ENCODE assay signal across 37 cellular contexts in genomic region chr9:22537721-22538120, GRCh38.
"Had no signal": no experiment of that assay in that cellular context is flagged by ENCODE, and none has a peak within 500 bp of the region (broad histone marks: within the 10 kb centered on the region; RNA-seq: fewer than 3 reads in every experiment).

No MANE protein-coding gene starts in this region.

- H3K27me3 Mint-ChIP-seq: activated CD4-positive, alpha-beta memory T cell treated with anti-CD3 and anti-CD28 coated beads, Interleukin-2, amount 10 ng/mL, durations not matched to agents 7 days and 5 days; activated CD4-positive, alpha-beta T cell treated with anti-CD3 and anti-CD28 coated beads for 36 hours; activated CD4-positive, alpha-beta T cell treated with anti-CD3 and anti-CD28 coated beads, Interleukin-2, amount 10 ng/mL, durations not matched to agents 7 days and 5 days; activated CD8-positive, alpha-beta memory T cell treated with anti-CD3 and anti-CD28 coated beads, Interleukin-2, amount 10 ng/mL, durations not matched to agents 7 days and 5 days; activated naive CD4-positive, alpha-beta T cell treated with anti-CD3 and anti-CD28 coated beads, Interleukin-2, amount 10 ng/mL, durations not matched to agents 7 days and 5 days; activated naive CD4-positive, alpha-beta T cell treated with anti-CD3 and anti-CD28 coated beads, Interleukin-2, amount 50 U/mL, for 24 hours; activated naive CD8-positive, alpha-beta T cell; activated naive CD8-positive, alpha-beta T cell treated with anti-CD3 and anti-CD28 coated beads, Interleukin-2, amount 10 ng/mL, durations not matched to agents 7 days and 5 days; activated naive CD8-positive, alpha-beta T cell treated with anti-CD3 and anti-CD28 coated beads, Interleukin-2, amount 50 U/mL, for 24 hours; activated T-cell treated with anti-CD3 and anti-CD28 coated beads, Interleukin-2, amount 50 U/mL, for 24 hours; brain; central memory CD8-positive, alpha-beta T cell had no signal

- DNase-seq: activated CD4-positive, alpha-beta memory T cell treated with anti-CD3 and anti-CD28 coated beads, Interleukin-2, amount 10 ng/mL, durations not matched to agents 7 days and 5 days; activated CD4-positive, alpha-beta T cell treated with anti-CD3 and anti-CD28 coated beads for 1 hour; activated CD4-positive, alpha-beta T cell treated with anti-CD3 and anti-CD28 coated beads for 36 hours; activated CD4-positive, alpha-beta T cell treated with anti-CD3 and anti-CD28 coated beads for 48 hours; activated CD4-positive, alpha-beta T cell treated with anti-CD3 and anti-CD28 coated beads, Interleukin-2, amount 10 ng/mL, durations not matched to agents 7 days and 5 days; activated CD4-positive, alpha-beta T cell treated with anti-CD3 and anti-CD28 coated beads, Interleukin-2, amount 50 U/mL, for 48 hours; activated CD4-positive, CD25-positive, alpha-beta regulatory T cell; activated CD8-positive, alpha-beta memory T cell treated with anti-CD3 and anti-CD28 coated beads for 24 hours; activated CD8-positive, alpha-beta memory T cell treated with anti-CD3 and anti-CD28 coated beads, Interleukin-2, amount 10 ng/mL, durations not matched to agents 7 days and 5 days; activated CD8-positive, alpha-beta memory T cell treated with anti-CD3 and anti-CD28 coated beads, Interleukin-2, amount 50 U/mL, for 48 hours; activated CD8-positive, alpha-beta T cell treated with anti-CD3 and anti-CD28 coated beads, Interleukin-2, amount 10 ng/mL, durations not matched to agents 7 days and 5 days; activated effector memory CD4-positive, alpha-beta T cell treated with Interleukin-2 at 50 U/mL for 16 hours; activated gamma-delta T cell; activated naive CD4-positive, alpha-beta T cell treated with anti-CD3 and anti-CD28 coated beads, Interleukin-2, amount 10 ng/mL, durations not matched to agents 7 days and 5 days; activated naive CD4-positive, alpha-beta T cell treated with Interleukin-2 at 50 U/mL for 16 hours; activated naive CD8-positive, alpha-beta T cell treated with anti-CD3 and anti-CD28 coated beads, Interleukin-2, amount 10 ng/mL, durations not matched to agents 7 days and 5 days; activated naive CD8-positive, alpha-beta T cell treated with anti-CD3 and anti-CD28 coated beads, Interleukin-2, amount 50 U/mL, for 24 hours; activated T-cell treated with anti-CD3 and anti-CD28 coated beads, Interleukin-2, amount 50 U/mL, for 24 hours; activated T-cell treated with anti-CD3 and anti-CD28 coated beads, Interleukin-2, amount 50 U/mL, for 48 hours; amygdala; anterior cingulate cortex; caudate nucleus; cerebellar nuclear complex; T-helper 2 cell; T-helper 9 cell; WERI-Rb-1 had no signal

- H3K27me3 ChIP-seq: ascending aorta, cardiac muscle cell had no signal

- H3K27ac Mint-ChIP-seq: activated CD4-positive, alpha-beta memory T cell treated with anti-CD3 and anti-CD28 coated beads, Interleukin-2, amount 10 ng/mL, durations not matched to agents 7 days and 5 days; activated CD4-positive, alpha-beta T cell treated with anti-CD3 and anti-CD28 coated beads for 36 hours; activated CD4-positive, alpha-beta T cell treated with anti-CD3 and anti-CD28 coated beads, Interleukin-2, amount 10 ng/mL, durations not matched to agents 7 days and 5 days; activated CD8-positive, alpha-beta memory T cell treated with anti-CD3 and anti-CD28 coated beads, Interleukin-2, amount 10 ng/mL, durations not matched to agents 7 days and 5 days; activated CD8-positive, alpha-beta T cell treated with anti-CD3 and anti-CD28 coated beads, Interleukin-2, amount 10 ng/mL, durations not matched to agents 7 days and 5 days; activated naive CD4-positive, alpha-beta T cell treated with anti-CD3 and anti-CD28 coated beads, Interleukin-2, amount 10 ng/mL, durations not matched to agents 7 days and 5 days; activated naive CD4-positive, alpha-beta T cell treated with anti-CD3 and anti-CD28 coated beads, Interleukin-2, amount 50 U/mL, for 24 hours; activated naive CD8-positive, alpha-beta T cell; activated naive CD8-positive, alpha-beta T cell treated with anti-CD3 and anti-CD28 coated beads, Interleukin-2, amount 10 ng/mL, durations not matched to agents 7 days and 5 days; activated naive CD8-positive, alpha-beta T cell treated with anti-CD3 and anti-CD28 coated beads, Interleukin-2, amount 50 U/mL, for 24 hours; activated T-cell treated with anti-CD3 and anti-CD28 coated beads, Interleukin-2, amount 50 U/mL, for 24 hours; activated T-helper 2 cell treated with anti-CD3 and anti-CD28 coated beads, Interferon-gamma antibody, Interleukin-2, Interleukin-4, amounts not matched to agents 10 μg/mL and 5 μg/mL and 100 μg/mL, durations not matched to agents 14 hours and 24 hours and 36 hours; brain; T-helper 1 cell treated with Interleukin-12 subunit alpha and Interleukin-12 subunit beta and Interleukin-4 antibody, amounts not matched to agents 30 μg/mL and 1 μg/mL, for 36 hours; T-helper 2 cell treated with Interferon-gamma antibody and Interleukin-4, amounts not matched to agents 5 μg/mL and 100 μg/mL, for 36 hours; WTC11 had no signal

- H3K4me3 ChIP-seq: ascending aorta, cardiac muscle cell had no signal

- H3K9me3 ChIP-seq: ascending aorta had no signal

- H3K4me1 Mint-ChIP-seq: activated CD4-positive, alpha-beta memory T cell treated with anti-CD3 and anti-CD28 coated beads, Interleukin-2, amount 10 ng/mL, durations not matched to agents 7 days and 5 days; activated CD4-positive, alpha-beta T cell treated with anti-CD3 and anti-CD28 coated beads for 36 hours; activated CD4-positive, alpha-beta T cell treated with anti-CD3 and anti-CD28 coated beads, Interleukin-2, amount 10 ng/mL, durations not matched to agents 7 days and 5 days; activated CD8-positive, alpha-beta memory T cell treated with anti-CD3 and anti-CD28 coated beads, Interleukin-2, amount 10 ng/mL, durations not matched to agents 7 days and 5 days; activated naive CD4-positive, alpha-beta T cell treated with anti-CD3 and anti-CD28 coated beads, Interleukin-2, amount 10 ng/mL, durations not matched to agents 7 days and 5 days; activated naive CD4-positive, alpha-beta T cell treated with anti-CD3 and anti-CD28 coated beads, Interleukin-2, amount 50 U/mL, for 24 hours; activated naive CD8-positive, alpha-beta T cell treated with anti-CD3 and anti-CD28 coated beads, Interleukin-2, amount 10 ng/mL, durations not matched to agents 7 days and 5 days; activated naive CD8-positive, alpha-beta T cell treated with anti-CD3 and anti-CD28 coated beads, Interleukin-2, amount 50 U/mL, for 24 hours; brain; central memory CD8-positive, alpha-beta T cell; WTC11 had no signal

- H3K4me3 Mint-ChIP-seq: activated CD4-positive, alpha-beta memory T cell treated with anti-CD3 and anti-CD28 coated beads, Interleukin-2, amount 10 ng/mL, durations not matched to agents 7 days and 5 days; activated CD4-positive, alpha-beta T cell treated with anti-CD3 and anti-CD28 coated beads for 36 hours; activated CD4-positive, alpha-beta T cell treated with anti-CD3 and anti-CD28 coated beads, Interleukin-2, amount 10 ng/mL, durations not matched to agents 7 days and 5 days; activated CD8-positive, alpha-beta memory T cell treated with anti-CD3 and anti-CD28 coated beads, Interleukin-2, amount 10 ng/mL, durations not matched to agents 7 days and 5 days; activated CD8-positive, alpha-beta T cell treated with anti-CD3 and anti-CD28 coated beads, Interleukin-2, amount 10 ng/mL, durations not matched to agents 7 days and 5 days; activated naive CD4-positive, alpha-beta T cell treated with anti-CD3 and anti-CD28 coated beads, Interleukin-2, amount 10 ng/mL, durations not matched to agents 7 days and 5 days; activated naive CD4-positive, alpha-beta T cell treated with anti-CD3 and anti-CD28 coated beads, Interleukin-2, amount 50 U/mL, for 24 hours; activated naive CD8-positive, alpha-beta T cell; activated naive CD8-positive, alpha-beta T cell treated with anti-CD3 and anti-CD28 coated beads, Interleukin-2, amount 10 ng/mL, durations not matched to agents 7 days and 5 days; activated naive CD8-positive, alpha-beta T cell treated with anti-CD3 and anti-CD28 coated beads, Interleukin-2, amount 50 U/mL, for 24 hours; activated T-cell treated with anti-CD3 and anti-CD28 coated beads, Interleukin-2, amount 50 U/mL, for 24 hours; brain; central memory CD8-positive, alpha-beta T cell; T-helper 1 cell treated with Interleukin-12 subunit alpha and Interleukin-12 subunit beta and Interleukin-4 antibody, amounts not matched to agents 30 μg/mL and 1 μg/mL, for 36 hours; T-helper 2 cell treated with Interferon-gamma antibody and Interleukin-4, amounts not matched to agents 5 μg/mL and 100 μg/mL, for 36 hours; WTC11 had no signal

- H3K4me1 ChIP-seq: ascending aorta had no signal

- H3K27ac ChIP-seq: ascending aorta, cardiac muscle cell, WERI-Rb-1 had no signal

- H3K36me3 Mint-ChIP-seq: activated CD8-positive, alpha-beta memory T cell treated with anti-CD3 and anti-CD28 coated beads, Interleukin-2, amount 10 ng/mL, durations not matched to agents 7 days and 5 days; activated naive CD4-positive, alpha-beta T cell treated with anti-CD3 and anti-CD28 coated beads, Interleukin-2, amount 10 ng/mL, durations not matched to agents 7 days and 5 days; activated naive CD4-positive, alpha-beta T cell treated with anti-CD3 and anti-CD28 coated beads, Interleukin-2, amount 50 U/mL, for 24 hours; activated naive CD8-positive, alpha-beta T cell; activated naive CD8-positive, alpha-beta T cell treated with anti-CD3 and anti-CD28 coated beads, Interleukin-2, amount 10 ng/mL, durations not matched to agents 7 days and 5 days; brain; WTC11 had no signal

- H3K9me3 Mint-ChIP-seq: activated CD4-positive, alpha-beta T cell treated with anti-CD3 and anti-CD28 coated beads, Interleukin-2, amount 10 ng/mL, durations not matched to agents 7 days and 5 days; activated naive CD4-positive, alpha-beta T cell treated with anti-CD3 and anti-CD28 coated beads, Interleukin-2, amount 10 ng/mL, durations not matched to agents 7 days and 5 days; activated naive CD8-positive, alpha-beta T cell treated with anti-CD3 and anti-CD28 coated beads, Interleukin-2, amount 10 ng/mL, durations not matched to agents 7 days and 5 days; activated T-cell treated with anti-CD3 and anti-CD28 coated beads, Interleukin-2, amount 50 U/mL, for 24 hours; T-helper 1 cell treated with Interleukin-12 subunit alpha and Interleukin-12 subunit beta and Interleukin-4 antibody, amounts not matched to agents 30 μg/mL and 1 μg/mL, for 36 hours had no signal

- H3K36me3 ChIP-seq: ascending aorta, cardiac muscle cell, WERI-Rb-1 had no signal

- ATAC-seq: activated CD4-positive, alpha-beta T cell treated with anti-CD3 and anti-CD28 coated beads for 36 hours; activated CD4-positive, CD25-positive, alpha-beta regulatory T cell treated with anti-CD3 and anti-CD28 coated beads, Interleukin-2, amount 50 U/mL, for 24 hours; activated CD8-positive, alpha-beta memory T cell treated with anti-CD3 and anti-CD28 coated beads, Interleukin-2, amount 10 ng/mL, durations not matched to agents 7 days and 5 days; activated CD8-positive, alpha-beta T cell treated with anti-CD3 and anti-CD28 coated beads, Interleukin-2, amount 10 ng/mL, durations not matched to agents 7 days and 5 days; activated naive CD8-positive, alpha-beta T cell treated with anti-CD3 and anti-CD28 coated beads, Interleukin-2, amount 50 U/mL, for 24 hours; WTC11 had no signal
